16 cellular contexts compared by ENCODE assay signal in the genomic region with DNA sequence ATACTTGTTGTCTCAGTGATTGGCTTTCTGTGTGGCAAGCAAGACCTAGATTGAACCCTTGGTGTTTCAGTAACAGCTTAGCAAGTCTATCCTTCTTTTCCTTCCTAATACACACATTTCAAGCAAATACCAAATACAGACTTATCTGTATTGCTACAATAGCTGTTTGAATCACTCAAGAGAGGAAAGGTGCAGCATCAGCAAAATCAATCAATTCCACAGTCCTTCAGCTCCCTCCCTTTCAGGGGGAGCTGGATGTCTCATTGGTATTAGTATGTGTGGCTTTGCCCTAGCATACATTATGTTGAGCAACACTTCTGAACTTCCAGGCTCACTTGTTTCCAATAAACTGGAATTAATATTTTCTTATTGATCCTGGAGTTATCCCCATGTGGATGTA.
"Had no signal": no experiment of that assay in that cellular context is flagged by ENCODE, and none has a peak within 500 bp of the region (broad histone marks: within the 10 kb centered on the region; RNA-seq: fewer than 3 reads in every experiment).

No MANE protein-coding gene starts in this region.

- DNase-seq: colonic mucosa; dermis blood vessel endothelial cell; erythroblast; gastrocnemius medialis; glutamatergic neuron; islet precursor cell; psoas muscle; retina; stimulated activated naive CD4-positive, alpha-beta T cell; stomach; transverse colon had no signal

- ATAC-seq: gastrocnemius medialis; left lobe of liver; natural killer cell treated with Interleukin-12 subunit alpha and Interleukin-12 subunit beta and Interleukin-15 and Interleukin-18, amount 100 ng/mL, for 72 hours; psoas muscle; sciatic nerve had no signal

- H3K9me3 ChIP-seq: colonic mucosa, gastrocnemius medialis, psoas muscle, stomach, thoracic aorta, transverse colon had no signal

- H3K4me1 ChIP-seq: colonic mucosa, gastrocnemius medialis, parathyroid adenoma, psoas muscle, stomach, transverse colon had no signal

- H3K36me3 ChIP-seq: colonic mucosa, gastrocnemius medialis, stomach, thoracic aorta, transverse colon had no signal

- H3K4me3 ChIP-seq: colonic mucosa, gastrocnemius medialis, psoas muscle, stomach, thoracic aorta, transverse colon had no signal

- H3K27me3 ChIP-seq: colonic mucosa, gastrocnemius medialis, stomach, transverse colon had no signal

- H3K9ac ChIP-seq: parathyroid adenoma had no signal

- H3K79me2 ChIP-seq: parathyroid adenoma had no signal

- H2AFZ ChIP-seq: parathyroid adenoma had no signal

- H3K27ac ChIP-seq: colonic mucosa, gastrocnemius medialis, parathyroid adenoma, psoas muscle, stomach, thoracic aorta, transverse colon had no signal
